23 cellular contexts compared by ENCODE assay signal in genomic region chr15:84886211-84886983, GRCh38. TPM values are rescaled to one million over a fixed set of nuclear protein-coding genes. Genes with fewer than 3 reads are reported as not detected.
"Had no signal": no experiment of that assay in that cellular context is flagged by ENCODE, and none has a peak within 500 bp of the region (broad histone marks: within the 10 kb centered on the region; RNA-seq: fewer than 3 reads in every experiment).

No MANE protein-coding gene starts in this region.

- ATAC-seq: activated CD4-positive, CD25-positive, alpha-beta regulatory T cell treated with anti-CD3 and anti-CD28 coated beads, Interleukin-2, amount 50 U/mL, for 24 hours; gastroesophageal sphincter had no signal

- H3K9me3 ChIP-seq: breast epithelium, gastroesophageal sphincter, transverse colon had no signal

- H3K36me3 Mint-ChIP-seq: activated naive CD8-positive, alpha-beta T cell treated with anti-CD3 and anti-CD28 coated beads, Interleukin-2, amount 10 ng/mL, durations not matched to agents 7 days and 5 days; naive B cell had no signal

- DNase-seq: activated CD4-positive, alpha-beta T cell treated with anti-CD3 and anti-CD28 coated beads, Interleukin-2, amount 50 U/mL, for 1 hour; activated CD8-positive, alpha-beta memory T cell treated with anti-CD3 and anti-CD28 coated beads for 24 hours; activated naive CD8-positive, alpha-beta T cell treated with anti-CD3 and anti-CD28 coated beads, Interleukin-2, amount 10 ng/mL, durations not matched to agents 7 days and 5 days; dermis blood vessel endothelial cell; endodermal cell; erythroblast; hypothalamus; kidney glomerular epithelial cell; midbrain; naive B cell; stimulated activated CD4-positive, alpha-beta T cell treated with anti-CD3 and anti-CD28 coated beads, Interleukin-4, amount 100 ng/mL, for 24 hours; stimulated activated naive CD4-positive, alpha-beta T cell; substantia nigra; T1000; transverse colon had no signal

- H3K36me3 ChIP-seq: breast epithelium, gastroesophageal sphincter, transverse colon had no signal

- H3K4me1 Mint-ChIP-seq: activated naive CD8-positive, alpha-beta T cell treated with anti-CD3 and anti-CD28 coated beads, Interleukin-2, amount 10 ng/mL, durations not matched to agents 7 days and 5 days; endodermal cell had no signal

- H3K27ac ChIP-seq: breast epithelium, gastroesophageal sphincter, parathyroid adenoma, SK-N-MC, transverse colon had no signal

- H3K4me3 Mint-ChIP-seq: activated naive CD8-positive, alpha-beta T cell treated with anti-CD3 and anti-CD28 coated beads, Interleukin-2, amount 10 ng/mL, durations not matched to agents 7 days and 5 days; activated T-helper 1 cell treated with anti-CD3 and anti-CD28 coated beads, Interleukin-12 subunit alpha, Interleukin-12 subunit beta, Interleukin-2, Interleukin-4 antibody, amounts not matched to agents 30 ng/mL and 10 ng/mL and 1 ng/mL, durations not matched to agents 14 hours and 24 hours and 36 hours; endodermal cell; naive B cell had no signal

- H3K27me3 ChIP-seq: breast epithelium, transverse colon had no signal

- H3K27ac Mint-ChIP-seq: activated naive CD8-positive, alpha-beta T cell treated with anti-CD3 and anti-CD28 coated beads, Interleukin-2, amount 10 ng/mL, durations not matched to agents 7 days and 5 days; activated T-helper 1 cell treated with anti-CD3 and anti-CD28 coated beads, Interleukin-12 subunit alpha, Interleukin-12 subunit beta, Interleukin-2, Interleukin-4 antibody, amounts not matched to agents 30 ng/mL and 10 ng/mL and 1 ng/mL, durations not matched to agents 14 hours and 24 hours and 36 hours; endodermal cell had no signal

- H2AFZ ChIP-seq: parathyroid adenoma had no signal

- H3K9me3 Mint-ChIP-seq: activated naive CD8-positive, alpha-beta T cell treated with anti-CD3 and anti-CD28 coated beads, Interleukin-2, amount 10 ng/mL, durations not matched to agents 7 days and 5 days; activated T-helper 1 cell treated with anti-CD3 and anti-CD28 coated beads, Interleukin-12 subunit alpha, Interleukin-12 subunit beta, Interleukin-2, Interleukin-4 antibody, amounts not matched to agents 30 ng/mL and 10 ng/mL and 1 ng/mL, durations not matched to agents 14 hours and 24 hours and 36 hours; endodermal cell; naive B cell had no signal

- H3K4me3 ChIP-seq: breast epithelium, gastroesophageal sphincter, lung, SK-N-MC, transverse colon had no signal

- H3K9ac ChIP-seq: parathyroid adenoma had no signal

- H3K79me2 ChIP-seq: parathyroid adenoma had no signal

- H3K4me1 ChIP-seq: breast epithelium, gastroesophageal sphincter, parathyroid adenoma, transverse colon had no signal

RNA-seq across cellular contexts. Expression of gene SLC28A1, which starts 1.9 kb away (rescaled TPM):
- total RNA-seq: activated naive CD8-positive, alpha-beta T cell treated with anti-CD3 and anti-CD28 coated beads, Interleukin-2, amount 10 ng/mL, durations not matched to agents 7 days and 5 days; activated T-helper 1 cell treated with anti-CD3 and anti-CD28 coated beads, Interleukin-12 subunit alpha, Interleukin-12 subunit beta, Interleukin-2, Interleukin-4 antibody, amounts not matched to agents 30 ng/mL and 10 ng/mL and 1 ng/mL, durations not matched to agents 14 hours and 24 hours and 36 hours; chondrocyte; dermis blood vessel endothelial cell; endodermal cell; gastroesophageal sphincter; transverse colon had no signal
- polyA plus RNA-seq: lung had no signal
